Comparison of ENCODE assay signal across 14 cellular contexts in genomic region chr14:90191154-90191553, GRCh38.
DNase-seq lines count a peak whose midpoint lies in the region; ATAC-seq and TF ChIP-seq lines count a peak whose summit lies in the region.
"Had no signal": no experiment of that assay in that cellular context is flagged by ENCODE, and none has a peak within 500 bp of the region (broad histone marks: within the 10 kb centered on the region; RNA-seq: fewer than 3 reads in every experiment).

No MANE protein-coding gene starts in this region.

- H3K4me3 Mint-ChIP-seq in dendritic cell treated with granulocyte-macrophage colony-stimulating factor and Interleukin-4, amounts not matched to agents 40 ng/mL and 50 ng/mL, for 4 days, result no peak overlapping the region
- H3K4me3 Mint-ChIP-seq in nephron progenitor cell, result no peak overlapping the region
- H3K4me3 Mint-ChIP-seq: CD4-positive, CD25-positive, alpha-beta regulatory T cell; IgD-negative memory B cell had no signal

- no peaks in the 10 kb centered on the region for H3K36me3 ChIP-seq in mucosa of descending colon (ENCODE audit: low read depth)
- no peaks in the 10 kb centered on the region for H3K36me3 ChIP-seq in stomach
- H3K36me3 ChIP-seq: BE2C, HAP-1 had no signal

- intact Hi-C loops in dendritic cell treated with granulocyte-macrophage colony-stimulating factor and Interleukin-4, amounts not matched to agents 40 ng/mL and 50 ng/mL, for 4 days (cut with micrococcal nuclease), result no loop called here
- intact Hi-C loops in mucosa of descending colon (cut with DNase I, micrococcal nuclease) (no loop called here), stomach (cut with DNase I; ENCODE audit: low total_unique reads) (no loop called here), sciatic nerve (cut with DNase I) (no loop called here)

- no peaks in the 10 kb centered on the region for H3K9me3 ChIP-seq in mucosa of descending colon
- H3K9me3 ChIP-seq in stomach, result no peaks in the 10 kb centered on the region
- H3K9me3 ChIP-seq: BE2C, Caco-2, HAP-1 had no signal

- TF ChIP-seq CTCF in mucosa of descending colon (IDR thresholded peaks at IDR 0.05) (no peak), stomach (IDR thresholded peaks at IDR 0.05) (no peak), nephron progenitor cell (IDR thresholded peaks at IDR 0.05) (no peak)

- ATAC-seq in mucosa of descending colon (peak; percentile 34), GM19324 (IDR thresholded peaks at IDR 0.05; ENCODE audit: low FRiP score, unreplicated experiment) (no peak), sciatic nerve (no peak)

- H3K4me1 ChIP-seq in mucosa of descending colon (ENCODE audit: low read depth) (no peaks in the 10 kb centered on the region), stomach (no peaks in the 10 kb centered on the region)
- H3K4me1 ChIP-seq: BE2C, Caco-2, HAP-1 had no signal

- no peak overlapping the region for H3K27ac ChIP-seq in stomach

- peaks cover 12% of the 10 kb centered on the region for H3K9me3 Mint-ChIP-seq in dendritic cell treated with granulocyte-macrophage colony-stimulating factor and Interleukin-4, amounts not matched to agents 40 ng/mL and 50 ng/mL, for 4 days
- peaks cover 11% of the 10 kb centered on the region for H3K9me3 Mint-ChIP-seq in nephron progenitor cell
- H3K9me3 Mint-ChIP-seq: IgD-negative memory B cell had no signal

- peak in 2 of 3 donors; percentile 25 to 33 for DNase-seq in mucosa of descending colon
- peak; percentile 29 for DNase-seq in stomach
- DNase-seq in nephron progenitor cell, result no peak
- no peak for DNase-seq in sciatic nerve (ENCODE audit: low spot score)
- DNase-seq: BE2C; C1 segment of cervical spinal cord; Caco-2; CD4-positive, CD25-positive, alpha-beta regulatory T cell; DMS79; GF-D8 had no signal

- WGBS in stomach, 5 donors, result 37 to 67% (median 52%) methylated on average over 5 of the region's 5 CpGs

- TF ChIP-seq POLR2A in stomach (IDR thresholded peaks at IDR 0.05), result no peak

- H3K27me3 ChIP-seq in stomach, result peaks cover 0 to 18% (median 2%) of the 10 kb centered on the region in 3 donors
- H3K27me3 ChIP-seq: BE2C had no signal

- H3K27me3 Mint-ChIP-seq in dendritic cell treated with granulocyte-macrophage colony-stimulating factor and Interleukin-4, amounts not matched to agents 40 ng/mL and 50 ng/mL, for 4 days, result peaks cover 15% of the 10 kb centered on the region
- peaks cover 33% of the 10 kb centered on the region for H3K27me3 Mint-ChIP-seq in nephron progenitor cell (ENCODE audit: low read depth, poor library complexity)

- H3K4me3 ChIP-seq in mucosa of descending colon (no peak overlapping the region), stomach (no peak overlapping the region)
- H3K4me3 ChIP-seq: HAP-1 had no signal

- peak overlapping the region; percentile 6 for H3K27ac Mint-ChIP-seq in dendritic cell treated with granulocyte-macrophage colony-stimulating factor and Interleukin-4, amounts not matched to agents 40 ng/mL and 50 ng/mL, for 4 days
- no peak overlapping the region for H3K27ac Mint-ChIP-seq in nephron progenitor cell
- H3K27ac Mint-ChIP-seq: CD4-positive, CD25-positive, alpha-beta regulatory T cell; IgD-negative memory B cell had no signal

- H3K36me3 Mint-ChIP-seq in dendritic cell treated with granulocyte-macrophage colony-stimulating factor and Interleukin-4, amounts not matched to agents 40 ng/mL and 50 ng/mL, for 4 days (ENCODE audit: low read depth), result peaks cover 17% of the 10 kb centered on the region
- H3K36me3 Mint-ChIP-seq in nephron progenitor cell (ENCODE audit: low read depth), result no peaks in the 10 kb centered on the region
- H3K36me3 Mint-ChIP-seq: CD4-positive, CD25-positive, alpha-beta regulatory T cell; IgD-negative memory B cell had no signal

- no peak for TF ChIP-seq EP300 in stomach (IDR thresholded peaks at IDR 0.05)

- no peaks in the 10 kb centered on the region for H3K4me1 Mint-ChIP-seq in dendritic cell treated with granulocyte-macrophage colony-stimulating factor and Interleukin-4, amounts not matched to agents 40 ng/mL and 50 ng/mL, for 4 days (ENCODE audit: low read depth)
- peaks cover 4% of the 10 kb centered on the region for H3K4me1 Mint-ChIP-seq in nephron progenitor cell
- H3K4me1 Mint-ChIP-seq: CD4-positive, CD25-positive, alpha-beta regulatory T cell; IgD-negative memory B cell had no signal

Comparison
In these comparisons a context has a peak if more than half of its experiments do, and no peak if none do; other contexts are left out.
1. DNase-seq: peak in mucosa of descending colon (2 of 3) and stomach (single experiment); none in nephron progenitor cell (single experiment) and sciatic nerve (single experiment).